In genomic region chr7:34550996-34551395, GRCh38 we compare ENCODE assay signal across 21 cellular contexts.
"Had no signal": no experiment of that assay in that cellular context is flagged by ENCODE, and none has a peak within 500 bp of the region (broad histone marks: within the 10 kb centered on the region; RNA-seq: fewer than 3 reads in every experiment).

No MANE protein-coding gene starts in this region.

- DNase-seq: colonic mucosa; cortex of kidney; dermis blood vessel endothelial cell; dorsolateral prefrontal cortex; effector CD4-positive, alpha-beta T cell; effector CD8-positive, alpha-beta T cell; effector memory CD4-positive, alpha-beta T cell; effector memory CD8-positive, alpha-beta T cell; endodermal cell; erythroblast; esophagus squamous epithelium; foreskin fibroblast; foreskin keratinocyte; foreskin melanocyte; gastrocnemius medialis; glutamatergic neuron; head of caudate nucleus; heart left ventricle; heart right ventricle had no signal

- ATAC-seq: effector memory CD8-positive, alpha-beta T cell; esophagus mucosa; foreskin keratinocyte; gastrocnemius medialis; gastroesophageal sphincter; heart left ventricle; heart right ventricle had no signal
